In genomic region chr12:64877363-64878004, GRCh38 we compare ENCODE assay signal across 1 cellular context.
TF ChIP-seq lines count a peak whose summit lies in the region.

No MANE protein-coding gene starts in this region.

TF ChIP-seq in GM12878, 131 proteins besides CTCF, POLR2A, EP300 and RAD21 (continued from another document):
- TF ChIP-seq ZNF592 (IDR thresholded peaks at IDR 0.05) (peak; percentile 64), STAT1 (conservative IDR thresholded peaks at IDR 0.05) (no peak), ESRRA (IDR thresholded peaks at IDR 0.05; ENCODE audit: low read length) (no peak), IKZF2 (IDR thresholded peaks at IDR 0.05) (peak; percentile 82), MTA3 (IDR thresholded peaks at IDR 0.05; ENCODE audit: borderline replicate concordance, low read length) (peak; percentile 71), ZNF217 (IDR thresholded peaks at IDR 0.05) (peak; percentile 36; the same call in 1 of the 2 replicates), BHLHE40 (IDR thresholded peaks at IDR 0.05; ENCODE audit: borderline replicate concordance in 1 of 2, low read depth in 2 of 2, low read length in 1 of 2) (peak; percentile 11 to 43; a peak in 2 of 4 replicates), ZBTB33 (IDR thresholded peaks at IDR 0.05) (no peak), IKZF1 (conservative IDR thresholded peaks at IDR 0.05) (peak; percentile 62), SKIL (IDR thresholded peaks at IDR 0.05; ENCODE audit: low read depth, poor library complexity, severe bottlenecking) (peak; percentile 80), SP1 (IDR thresholded peaks at IDR 0.05; ENCODE audit: low read depth, low read length) (peak; percentile 29), POLR2AphosphoS5 (IDR thresholded peaks at IDR 0.05; ENCODE audit: low read length) (no peak), TBL1XR1 (IDR thresholded peaks at IDR 0.05; ENCODE audit: low read depth, low read length) (peak; percentile 37; the same call in 1 of the 2 replicates), RELB (IDR thresholded peaks at IDR 0.05; ENCODE audit: low read depth) (peak; percentile 81), MTA2 (IDR thresholded peaks at IDR 0.05; ENCODE audit: low read depth) (peak; percentile 74; the same call in 1 of the 2 replicates), NR2F1 (conservative IDR thresholded peaks at IDR 0.05) (0 out of 2 replicates have a peak, but pooled peaks have one; percentile 39), MEF2A (IDR thresholded peaks at IDR 0.05; ENCODE audit: insufficient read depth, low read depth, low read length) (peak; percentile 95), BACH1 (IDR thresholded peaks at IDR 0.05; ENCODE audit: borderline replicate concordance) (peak; percentile 50; the same call in 1 of the 2 replicates), ZNF687 (IDR thresholded peaks at IDR 0.05) (peak; percentile 35; the same call in 1 of the 2 replicates), ZBED1 (IDR thresholded peaks at IDR 0.05; ENCODE audit: borderline replicate concordance) (peak; percentile 68; the same call in 1 of the 2 replicates), SREBF2 (IDR thresholded peaks at IDR 0.05; ENCODE audit: low read length) (no peak), SPI1 (IDR thresholded peaks at IDR 0.05; ENCODE audit: borderline replicate concordance, insufficient read depth, low read depth, low read length) (peak; percentile 74), JUNB (IDR thresholded peaks at IDR 0.05) (peak; percentile 89), CBFB (IDR thresholded peaks at IDR 0.05; ENCODE audit: low read depth) (peak; percentile 74; the same call in 1 of the 2 replicates)
- TF ChIP-seq, protein P1, sequence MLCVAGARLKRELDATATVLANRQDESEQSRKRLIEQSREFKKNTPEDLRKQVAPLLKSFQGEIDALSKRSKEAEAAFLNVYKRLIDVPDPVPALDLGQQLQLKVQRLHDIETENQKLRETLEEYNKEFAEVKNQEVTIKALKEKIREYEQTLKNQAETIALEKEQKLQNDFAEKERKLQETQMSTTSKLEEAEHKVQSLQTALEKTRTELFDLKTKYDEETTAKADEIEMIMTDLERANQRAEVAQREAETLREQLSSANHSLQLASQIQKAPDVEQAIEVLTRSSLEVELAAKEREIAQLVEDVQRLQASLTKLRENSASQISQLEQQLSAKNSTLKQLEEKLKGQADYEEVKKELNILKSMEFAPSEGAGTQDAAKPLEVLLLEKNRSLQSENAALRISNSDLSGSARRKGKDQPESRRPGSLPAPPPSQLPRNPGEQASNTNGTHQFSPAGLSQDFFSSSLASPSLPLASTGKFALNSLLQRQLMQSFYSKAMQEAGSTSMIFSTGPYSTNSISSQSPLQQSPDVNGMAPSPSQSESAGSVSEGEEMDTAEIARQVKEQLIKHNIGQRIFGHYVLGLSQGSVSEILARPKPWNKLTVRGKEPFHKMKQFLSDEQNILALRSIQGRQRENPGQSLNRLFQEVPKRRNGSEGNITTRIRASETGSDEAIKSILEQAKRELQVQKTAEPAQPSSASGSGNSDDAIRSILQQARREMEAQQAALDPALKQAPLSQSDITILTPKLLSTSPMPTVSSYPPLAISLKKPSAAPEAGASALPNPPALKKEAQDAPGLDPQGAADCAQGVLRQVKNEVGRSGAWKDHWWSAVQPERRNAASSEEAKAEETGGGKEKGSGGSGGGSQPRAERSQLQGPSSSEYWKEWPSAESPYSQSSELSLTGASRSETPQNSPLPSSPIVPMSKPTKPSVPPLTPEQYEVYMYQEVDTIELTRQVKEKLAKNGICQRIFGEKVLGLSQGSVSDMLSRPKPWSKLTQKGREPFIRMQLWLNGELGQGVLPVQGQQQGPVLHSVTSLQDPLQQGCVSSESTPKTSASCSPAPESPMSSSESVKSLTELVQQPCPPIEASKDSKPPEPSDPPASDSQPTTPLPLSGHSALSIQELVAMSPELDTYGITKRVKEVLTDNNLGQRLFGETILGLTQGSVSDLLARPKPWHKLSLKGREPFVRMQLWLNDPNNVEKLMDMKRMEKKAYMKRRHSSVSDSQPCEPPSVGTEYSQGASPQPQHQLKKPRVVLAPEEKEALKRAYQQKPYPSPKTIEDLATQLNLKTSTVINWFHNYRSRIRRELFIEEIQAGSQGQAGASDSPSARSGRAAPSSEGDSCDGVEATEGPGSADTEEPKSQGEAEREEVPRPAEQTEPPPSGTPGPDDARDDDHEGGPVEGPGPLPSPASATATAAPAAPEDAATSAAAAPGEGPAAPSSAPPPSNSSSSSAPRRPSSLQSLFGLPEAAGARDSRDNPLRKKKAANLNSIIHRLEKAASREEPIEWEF (IDR thresholded peaks at IDR 0.05; ENCODE audit: insufficient replicate concordance, low read depth, low read length): peak; percentile 56
- TF ChIP-seq, protein P2, sequence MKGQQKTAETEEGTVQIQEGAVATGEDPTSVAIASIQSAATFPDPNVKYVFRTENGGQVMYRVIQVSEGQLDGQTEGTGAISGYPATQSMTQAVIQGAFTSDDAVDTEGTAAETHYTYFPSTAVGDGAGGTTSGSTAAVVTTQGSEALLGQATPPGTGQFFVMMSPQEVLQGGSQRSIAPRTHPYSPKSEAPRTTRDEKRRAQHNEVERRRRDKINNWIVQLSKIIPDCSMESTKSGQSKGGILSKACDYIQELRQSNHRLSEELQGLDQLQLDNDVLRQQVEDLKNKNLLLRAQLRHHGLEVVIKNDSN (IDR thresholded peaks at IDR 0.05; ENCODE audit: borderline replicate concordance, extremely low read length, insufficient read depth, low read depth, low read length): no peak
TF ChIP-seq in GM12878: peak in this region for 44.
